27 cellular contexts compared by ENCODE assay signal in genomic region chr6:78607188-78607587, GRCh38.
DNase-seq lines count a peak whose midpoint lies in the region; ATAC-seq, FAIRE-seq and TF ChIP-seq lines count a peak whose summit lies in the region.
"Had no signal": no experiment of that assay in that cellular context is flagged by ENCODE, and none has a peak within 500 bp of the region (broad histone marks: within the 10 kb centered on the region; RNA-seq: fewer than 3 reads in every experiment).

No MANE protein-coding gene starts in this region.

- peak overlapping the region; percentile 84 for H3K4me2 ChIP-seq in astrocyte (ENCODE audit: low read length)
- H3K4me2 ChIP-seq: BLaER1 treated with 17β-estradiol and CSF1 and Interleukin-3, amounts not matched to agents 10 nM and 100 nM had no signal

- H2AFZ ChIP-seq in astrocyte (ENCODE audit: low read depth, low read length), result peak overlapping the region; percentile 30

- H3K4me3 Mint-ChIP-seq in MCF 10A (ENCODE audit: unreplicated experiment), result no peak overlapping the region
- H3K4me3 Mint-ChIP-seq in astrocyte (ENCODE audit: unreplicated experiment), result no peak overlapping the region
- H3K4me3 Mint-ChIP-seq: activated CD4-positive, alpha-beta memory T cell treated with anti-CD3 and anti-CD28 coated beads, Interleukin-2, amount 10 ng/mL, durations not matched to agents 7 days and 5 days; activated naive CD8-positive, alpha-beta T cell; activated T-cell treated with anti-CD3 and anti-CD28 coated beads, Interleukin-2, amount 50 U/mL, for 24 hours; neural crest cell; stimulated activated effector memory CD8-positive, alpha-beta T cell treated with anti-CD3 and anti-CD28 coated beads, Interleukin-12 subunit alpha, Interleukin-12 subunit beta, amount 100 ng/mL, for 72 hours; T-cell had no signal

- POLR2A ChIA-PET in MCF 10A (lab: Yijun Ruan, JAX), result no interaction called here

- peak; percentile 98 for FAIRE-seq in astrocyte (lab: Jason Lieb, UNC)
- FAIRE-seq: HepG2 had no signal

- H3K27me3 ChIP-seq in breast epithelium (no peaks in the 10 kb centered on the region), astrocyte (ENCODE audit: insufficient read depth, low read length) (no peaks in the 10 kb centered on the region), thyroid gland (no peaks in the 10 kb centered on the region)
- H3K27me3 ChIP-seq: BLaER1 treated with 17β-estradiol and CSF1 and Interleukin-3, amounts not matched to agents 10 nM and 100 nM; esophagus muscularis mucosa had no signal

- no peak overlapping the region for H3K9ac ChIP-seq in astrocyte (ENCODE audit: low read length)
- H3K9ac ChIP-seq: BLaER1 treated with 17β-estradiol and CSF1 and Interleukin-3, amounts not matched to agents 10 nM and 100 nM had no signal

- H4K20me1 ChIP-seq in astrocyte (ENCODE audit: insufficient read depth, low read length), result no peaks in the 10 kb centered on the region
- H4K20me1 ChIP-seq: BLaER1 treated with 17β-estradiol and CSF1 and Interleukin-3, amounts not matched to agents 10 nM and 100 nM had no signal

- WGBS in thyroid gland, 2 donors, result 100% methylated on average over 1 of the region's 1 CpG

- TF ChIP-seq POLR2A in breast epithelium (IDR thresholded peaks at IDR 0.05) (no peak), thyroid gland (IDR thresholded peaks at IDR 0.05) (no peak)

- H3K27me3 Mint-ChIP-seq in MCF 10A (ENCODE audit: insufficient read depth, unreplicated experiment), result no peaks in the 10 kb centered on the region
- H3K27me3 Mint-ChIP-seq in astrocyte (ENCODE audit: low read depth, unreplicated experiment), result no peaks in the 10 kb centered on the region
- H3K27me3 Mint-ChIP-seq: activated CD4-positive, alpha-beta memory T cell treated with anti-CD3 and anti-CD28 coated beads, Interleukin-2, amount 10 ng/mL, durations not matched to agents 7 days and 5 days; activated T-cell treated with anti-CD3 and anti-CD28 coated beads, Interleukin-2, amount 50 U/mL, for 24 hours; T-cell had no signal

- peaks cover 26% of the 10 kb centered on the region for H3K4me1 Mint-ChIP-seq in MCF 10A (ENCODE audit: insufficient read depth, unreplicated experiment)
- peaks cover 18% of the 10 kb centered on the region for H3K4me1 Mint-ChIP-seq in astrocyte (ENCODE audit: low read depth, unreplicated experiment)
- H3K4me1 Mint-ChIP-seq: activated CD4-positive, alpha-beta memory T cell treated with anti-CD3 and anti-CD28 coated beads, Interleukin-2, amount 10 ng/mL, durations not matched to agents 7 days and 5 days; neural crest cell; stimulated activated effector memory CD8-positive, alpha-beta T cell treated with anti-CD3 and anti-CD28 coated beads, Interleukin-12 subunit alpha, Interleukin-12 subunit beta, amount 100 ng/mL, for 72 hours; T-cell had no signal

- H3K79me2 ChIP-seq in astrocyte (ENCODE audit: insufficient read depth, low read length), result peaks cover 17% of the 10 kb centered on the region

- H3K9me3 Mint-ChIP-seq in MCF 10A (ENCODE audit: unreplicated experiment) (peaks cover 7% of the 10 kb centered on the region), astrocyte (ENCODE audit: unreplicated experiment) (no peaks in the 10 kb centered on the region)
- peaks cover 0 to 3% of the 10 kb centered on the region in 2 donors for H3K9me3 Mint-ChIP-seq in activated naive CD4-positive, alpha-beta T cell treated with anti-CD3 and anti-CD28 coated beads, Interleukin-2, amount 50 U/mL, for 72 hours
- H3K9me3 Mint-ChIP-seq: activated CD4-positive, alpha-beta memory T cell treated with anti-CD3 and anti-CD28 coated beads, Interleukin-2, amount 10 ng/mL, durations not matched to agents 7 days and 5 days; activated T-cell treated with anti-CD3 and anti-CD28 coated beads, Interleukin-2, amount 50 U/mL, for 24 hours; neural crest cell; T-cell had no signal

- H3K9me3 ChIP-seq in breast epithelium, result no peaks in the 10 kb centered on the region
- no peaks in the 10 kb centered on the region for H3K9me3 ChIP-seq in astrocyte (ENCODE audit: insufficient read depth, low read depth, low read length)
- H3K9me3 ChIP-seq in thyroid gland, result no peaks in the 10 kb centered on the region
- H3K9me3 ChIP-seq: BLaER1 treated with 17β-estradiol and CSF1 and Interleukin-3, amounts not matched to agents 10 nM and 100 nM; esophagus muscularis mucosa; thoracic aorta had no signal

- CTCF ChIA-PET in MCF 10A (lab: Yijun Ruan, JAX), result interaction anchor here (2.4 kb wide), 1 partner anchor 9 kb away, joined by 7 read pairs; no protein-coding TSS in a partner anchor

- H3K27ac ChIP-seq in breast epithelium, result no peak overlapping the region
- H3K27ac ChIP-seq in astrocyte (ENCODE audit: low read depth, low read length), result peak overlapping the region; percentile 84
- no peak overlapping the region for H3K27ac ChIP-seq in thyroid gland
- H3K27ac ChIP-seq: 22Rv1; BLaER1 treated with 17β-estradiol and CSF1 and Interleukin-3, amounts not matched to agents 10 nM and 100 nM; esophagus muscularis mucosa; thoracic aorta; WERI-Rb-1 had no signal

- ATAC-seq in HG03520 (IDR thresholded peaks at IDR 0.05; ENCODE audit: unreplicated experiment), result no peak
- ATAC-seq in activated naive CD4-positive, alpha-beta T cell treated with anti-CD3 and anti-CD28 coated beads, Interleukin-2, amount 50 U/mL, for 72 hours, result no peak
- ATAC-seq: HepG2; stimulated activated effector memory CD8-positive, alpha-beta T cell treated with anti-CD3 and anti-CD28 coated beads, Interleukin-12 subunit alpha, Interleukin-12 subunit beta, amount 100 ng/mL, for 72 hours; T-cell had no signal

- no peak overlapping the region for H3K4me3 ChIP-seq in breast epithelium
- H3K4me3 ChIP-seq in astrocyte (ENCODE audit: insufficient read depth, low read depth, low read length), result peak overlapping the region; percentile 26
- H3K4me3 ChIP-seq in thyroid gland (replicated peaks in 1 of 3), result no peak overlapping the region
- H3K4me3 ChIP-seq: BLaER1 treated with 17β-estradiol and CSF1 and Interleukin-3, amounts not matched to agents 10 nM and 100 nM; esophagus muscularis mucosa; thoracic aorta had no signal

- H3K4me1 ChIP-seq in breast epithelium (no peaks in the 10 kb centered on the region), astrocyte (ENCODE audit: insufficient read depth, low read length) (peaks cover 31% of the 10 kb centered on the region), thyroid gland (no peaks in the 10 kb centered on the region)
- H3K4me1 ChIP-seq: BLaER1 treated with 17β-estradiol and CSF1 and Interleukin-3, amounts not matched to agents 10 nM and 100 nM had no signal

- H3K36me3 ChIP-seq in breast epithelium, result no peaks in the 10 kb centered on the region
- H3K36me3 ChIP-seq in astrocyte (ENCODE audit: insufficient read depth, low read length), result no peaks in the 10 kb centered on the region
- no peaks in the 10 kb centered on the region for H3K36me3 ChIP-seq in thyroid gland
- H3K36me3 ChIP-seq: BLaER1 treated with 17β-estradiol and CSF1 and Interleukin-3, amounts not matched to agents 10 nM and 100 nM; esophagus muscularis mucosa; thoracic aorta; WERI-Rb-1 had no signal

- TF ChIP-seq CTCF in MCF 10A (IDR thresholded peaks at IDR 0.05; ENCODE audit: unreplicated experiment) (no peak), breast epithelium (IDR thresholded peaks at IDR 0.05) (no peak), astrocyte (IDR thresholded peaks at IDR 0.05; ENCODE audit: insufficient read depth, low read depth, low read length) (no peak), thyroid gland (IDR thresholded peaks at IDR 0.05) (no peak)

- H3K27ac Mint-ChIP-seq in MCF 10A (ENCODE audit: low read depth, unreplicated experiment) (peak overlapping the region; percentile 83), astrocyte (ENCODE audit: unreplicated experiment) (peak overlapping the region; percentile 9)
- no peak overlapping the region for H3K27ac Mint-ChIP-seq in activated naive CD4-positive, alpha-beta T cell treated with anti-CD3 and anti-CD28 coated beads, Interleukin-2, amount 50 U/mL, for 72 hours
- H3K27ac Mint-ChIP-seq: activated CD4-positive, alpha-beta memory T cell treated with anti-CD3 and anti-CD28 coated beads, Interleukin-2, amount 10 ng/mL, durations not matched to agents 7 days and 5 days; activated naive CD8-positive, alpha-beta T cell; activated T-cell treated with anti-CD3 and anti-CD28 coated beads, Interleukin-2, amount 50 U/mL, for 24 hours; stimulated activated effector memory CD8-positive, alpha-beta T cell treated with anti-CD3 and anti-CD28 coated beads, Interleukin-12 subunit alpha, Interleukin-12 subunit beta, amount 100 ng/mL, for 72 hours; T-cell had no signal

- DNase-seq in MCF 10A (ENCODE audit: unreplicated experiment), result peak; percentile 25
- DNase-seq in breast epithelium (ENCODE audit: low spot score in 2 of 2), result no peak
- peak; percentile 88 for DNase-seq in astrocyte (ENCODE audit: low read depth)
- DNase-seq in glomerular visceral epithelial cell (ENCODE audit: extremely low spot score), result peak; percentile 24
- DNase-seq in middle frontal gyrus (ENCODE audit: extremely low spot score, low spot score), result no peak
- no peak for DNase-seq in thyroid gland
- no peak for DNase-seq in activated naive CD4-positive, alpha-beta T cell treated with anti-CD3 and anti-CD28 coated beads, Interleukin-2, amount 50 U/mL, for 72 hours (ENCODE audit: low spot score in 2 of 2)
- DNase-seq: activated CD4-positive, alpha-beta memory T cell treated with anti-CD3 and anti-CD28 coated beads, Interleukin-2, amount 10 ng/mL, durations not matched to agents 7 days and 5 days; activated T-cell treated with anti-CD3 and anti-CD28 coated beads, Interleukin-2, amount 50 U/mL, for 24 hours; caudate nucleus; DMS 273 treated with DMSO at 0.1 percent for 48 hours; effector CD4-positive, alpha-beta T cell; mesendoderm; MM.1S; NCI-H1694; stimulated activated CD4-positive, alpha-beta T cell treated with anti-CD3 and anti-CD28 coated beads, Interleukin-12 subunit alpha, Interleukin-12 subunit beta, amount 100 ng/mL, for 4 hours; T-cell; WERI-Rb-1 had no signal

- BruUV-seq in MCF 10A (replicated peaks; lab: Mats Ljungman, UMichigan), result no TSS peak

- intact Hi-C loops in MCF 10A (cut with micrococcal nuclease) (loop anchor here (10.0 kb wide), 1 partner anchor 208 kb away; no protein-coding TSS in a partner anchor), breast epithelium (cut with DNase I; ENCODE audit: low total_unique reads) (no loop called here), thyroid gland (cut with DNase I) (no loop called here)

- H3K36me3 Mint-ChIP-seq in MCF 10A (ENCODE audit: insufficient read depth, unreplicated experiment), result no peaks in the 10 kb centered on the region
- H3K36me3 Mint-ChIP-seq in astrocyte (ENCODE audit: low read depth, unreplicated experiment), result no peaks in the 10 kb centered on the region
- H3K36me3 Mint-ChIP-seq in activated naive CD4-positive, alpha-beta T cell treated with anti-CD3 and anti-CD28 coated beads, Interleukin-2, amount 50 U/mL, for 72 hours, result no peaks in the 10 kb centered on the region
- H3K36me3 Mint-ChIP-seq: activated naive CD8-positive, alpha-beta T cell; stimulated activated effector memory CD8-positive, alpha-beta T cell treated with anti-CD3 and anti-CD28 coated beads, Interleukin-12 subunit alpha, Interleukin-12 subunit beta, amount 100 ng/mL, for 72 hours; T-cell had no signal

Comparison
In these comparisons a context has a peak if more than half of its experiments do, and no peak if none do; other contexts are left out.
1. DNase-seq: peak in MCF 10A (single experiment), astrocyte (single experiment) and glomerular visceral epithelial cell (single experiment); none in breast epithelium (0 of 2), middle frontal gyrus (single experiment), thyroid gland (0 of 2) and activated naive CD4-positive, alpha-beta T cell treated with anti-CD3 and anti-CD28 coated beads, Interleukin-2, amount 50 U/mL, for 72 hours (0 of 2).
2. H3K27ac Mint-ChIP-seq: peak in MCF 10A (single experiment) and astrocyte (single experiment); none in activated naive CD4-positive, alpha-beta T cell treated with anti-CD3 and anti-CD28 coated beads, Interleukin-2, amount 50 U/mL, for 72 hours (0 of 2).